In genomic region chr1:156060937-156061636, GRCh38 we compare ENCODE assay signal across 10 cellular contexts. TPM values are rescaled to one million over a fixed set of nuclear protein-coding genes. Genes with fewer than 3 reads are reported as not detected.
DNase-seq lines count a peak whose midpoint lies in the region; ATAC-seq and TF ChIP-seq lines count a peak whose summit lies in the region.
"Had no signal": no experiment of that assay in that cellular context is flagged by ENCODE, and none has a peak within 500 bp of the region (broad histone marks: within the 10 kb centered on the region; RNA-seq: fewer than 3 reads in every experiment).

RAB25 (plus strand) TSS chr1:156061160; CDS start chr1:156061401, 241 bp downstream.

- peak within 1 kb of the TSS; percentile 11 for H2AFZ ChIP-seq in hepatocyte

- H3K4me1 ChIP-seq in hepatocyte (ENCODE audit: insufficient read depth), result peaks cover 9% of the 10 kb centered on the region
- no peaks in the 10 kb centered on the region for H3K4me1 ChIP-seq in prostate gland (replicated peaks)
- H3K4me1 ChIP-seq in ovary (ENCODE audit: insufficient read depth), result no peaks in the 10 kb centered on the region

- no peaks in the 10 kb centered on the region for H3K9me2 ChIP-seq in hepatocyte (replicated peaks; ENCODE audit: insufficient read depth)

- 24% methylated on average over 11 of the region's 11 CpGs for WGBS in hepatocyte (ENCODE audit: low lambda C conversion rate, missing lambda C conversion rate)
- 24% methylated on average over 11 of the region's 11 CpGs for WGBS in prostate gland
- WGBS in ovary, 3 donors, result 58 to 71% (median 58%) methylated on average over 11 of the region's 11 CpGs

- no peak for TF ChIP-seq EP300 in ovary (IDR thresholded peaks at IDR 0.05)

- peaks cover 49% of the 10 kb centered on the region for H3K79me2 ChIP-seq in hepatocyte

- H3K27me3 ChIP-seq in hepatocyte (no peaks in the 10 kb centered on the region), prostate gland (replicated peaks; ENCODE audit: insufficient read depth) (no peaks in the 10 kb centered on the region), ovary (no peaks in the 10 kb centered on the region)

- intact Hi-C loops in prostate gland (cut with DNase I), result no loop called here
- intact Hi-C loops in ovary (cut with DNase I), result no loop called here

- peak within 1 kb of the TSS; percentile 79 for H3K4me2 ChIP-seq in hepatocyte

- peaks cover 6% of the 10 kb centered on the region for H4K20me1 ChIP-seq in hepatocyte (ENCODE audit: insufficient read depth, poor library complexity, severe bottlenecking)

- TF ChIP-seq CTCF in hepatocyte (IDR thresholded peaks at IDR 0.05; ENCODE audit: poor library complexity), result no peak
- TF ChIP-seq CTCF in prostate gland (IDR thresholded peaks at IDR 0.05), result peak in 1 of 4 experiments; percentile 19
- no peak for TF ChIP-seq CTCF in ovary (IDR thresholded peaks at IDR 0.05)

- no peak for ATAC-seq in GM21576 (IDR thresholded peaks at IDR 0.05; ENCODE audit: unreplicated experiment)
- no peak for ATAC-seq in HG02623 (IDR thresholded peaks at IDR 0.05; ENCODE audit: unreplicated experiment)

- TF ChIP-seq POLR2A in prostate gland (IDR thresholded peaks at IDR 0.05), result peak; percentile 86
- TF ChIP-seq POLR2A in ovary (IDR thresholded peaks at IDR 0.05), result no peak

- DNase-seq in HPDE6-E6E7 (ENCODE audit: extremely low spot score) (peak; percentile 99), NCI-H748 treated with DMSO at 0.1 percent for 48 hours (lab: John Stamatoyannopoulos, UW) (peak; percentile 5), hepatocyte (ENCODE audit: low spot score) (peak; percentile 92), prostate gland (ENCODE audit: low spot score) (peak; percentile 92), ovary (no peak), ecto neural progenitor cell (ENCODE audit: low spot score) (no peak)
- DNase-seq: activated CD4-positive, CD25-positive, alpha-beta regulatory T cell; foreskin melanocyte had no signal

- H3K27ac ChIP-seq in hepatocyte (peak within 1 kb of the TSS; percentile 90), prostate gland (peak within 1 kb of the TSS; percentile 81), ovary (no peak within 1 kb of the TSS)

- H3K9me3 ChIP-seq in hepatocyte (ENCODE audit: low read depth), result no peaks in the 10 kb centered on the region
- no peaks in the 10 kb centered on the region for H3K9me3 ChIP-seq in prostate gland
- H3K9me3 ChIP-seq in ovary, result no peaks in the 10 kb centered on the region

- no peaks in the 10 kb centered on the region for H3K36me3 ChIP-seq in hepatocyte (replicated peaks; ENCODE audit: insufficient read depth, low read depth)
- H3K36me3 ChIP-seq in prostate gland, result no peaks in the 10 kb centered on the region
- H3K36me3 ChIP-seq in ovary, result no peaks in the 10 kb centered on the region

- peak within 1 kb of the TSS; percentile 51 for H3K4me3 ChIP-seq in hepatocyte
- H3K4me3 ChIP-seq in prostate gland, result peak within 1 kb of the TSS; percentile 30 to 35
- H3K4me3 ChIP-seq in ovary, result no peak within 1 kb of the TSS

RNA-seq across cellular contexts. Expression of gene RAB25, which starts in this region (rescaled TPM):
- total RNA-seq in hepatocyte (71.1 and 77.9 TPM in 2 replicates), prostate gland (100 to 1,000 TPM in 1 of 2 donors, 10 to 100 TPM in 1; 33.5 to 100 TPM), ovary (10 to 100 TPM in 1 of 7 donors, 1 to 10 TPM in 4, under 1 TPM in 2; 0.45 to 38.6 (median 3.5) TPM)
- polyA plus RNA-seq in hepatocyte (91.6 and 106 TPM in 2 replicates), ovary (under 1 TPM in 1 of 2 donors, not detected in 1; 0.28 TPM)

Comparison
In these comparisons a context has a peak if more than half of its experiments do, and no peak if none do; other contexts are left out.
1. RNA of gene RAB25 (polyA plus RNA-seq): 91.6 to 106 TPM in hepatocyte; 0.28 TPM in ovary; every median in the first group is over 10 times any median in the second.
2. DNase-seq: peak in HPDE6-E6E7 (single experiment), NCI-H748 treated with DMSO at 0.1 percent for 48 hours (single experiment), hepatocyte (single experiment) and prostate gland (single experiment); none in ovary (0 of 5) and ecto neural progenitor cell (single experiment).
3. H3K27ac ChIP-seq: peak in hepatocyte (single experiment) and prostate gland (2 of 2); none in ovary (0 of 2).